ENCODE assay signal across 10 cellular contexts in genomic region chr1:226661271-226661670, GRCh38.
A peak's percentile ranks its signal among the peaks of the same experiment; 100 is the strongest.
DNase-seq lines count a peak whose midpoint lies in the region; ATAC-seq, FAIRE-seq and TF ChIP-seq lines count a peak whose summit lies in the region.
"Had no signal": no experiment of that assay in that cellular context is flagged by ENCODE, and none has a peak within 500 bp of the region (broad histone marks: within the 10 kb centered on the region; RNA-seq: fewer than 3 reads in every experiment).

No MANE protein-coding gene starts in this region.

- H3K9me3 Mint-ChIP-seq in astrocyte (ENCODE audit: unreplicated experiment) (no peaks in the 10 kb centered on the region), mesothelial cell of epicardium (no peaks in the 10 kb centered on the region)

- no peak overlapping the region for H3K9ac ChIP-seq in astrocyte (ENCODE audit: low read length)

- H3K9me3 ChIP-seq in astrocyte (ENCODE audit: insufficient read depth, low read depth, low read length) (no peaks in the 10 kb centered on the region), upper lobe of right lung (no peaks in the 10 kb centered on the region), uterus (no peaks in the 10 kb centered on the region)

- H3K4me3 ChIP-seq in astrocyte (ENCODE audit: insufficient read depth, low read depth, low read length) (no peak overlapping the region), upper lobe of right lung (no peak overlapping the region), uterus (no peak overlapping the region)

- H3K27me3 Mint-ChIP-seq in astrocyte (ENCODE audit: low read depth, unreplicated experiment) (no peaks in the 10 kb centered on the region), mesothelial cell of epicardium (ENCODE audit: low read depth) (no peaks in the 10 kb centered on the region)

- H3K4me1 Mint-ChIP-seq in astrocyte (ENCODE audit: low read depth, unreplicated experiment) (peaks cover 61% of the 10 kb centered on the region), mesothelial cell of epicardium (peaks cover 69% of the 10 kb centered on the region)

- H3K27me3 ChIP-seq in astrocyte (ENCODE audit: insufficient read depth, low read length) (no peaks in the 10 kb centered on the region), upper lobe of right lung (no peaks in the 10 kb centered on the region), uterus (no peaks in the 10 kb centered on the region)

- H3K4me1 ChIP-seq in astrocyte (ENCODE audit: insufficient read depth, low read length) (peaks cover 55% of the 10 kb centered on the region), upper lobe of right lung (peaks cover 91% of the 10 kb centered on the region), uterus (peaks cover 37 to 54% of the 10 kb centered on the region in 2 donors)

- no peaks in the 10 kb centered on the region for H3K36me3 ChIP-seq in astrocyte (ENCODE audit: insufficient read depth, low read length)
- H3K36me3 ChIP-seq in upper lobe of right lung: no peaks in the 10 kb centered on the region
- no peaks in the 10 kb centered on the region for H3K36me3 ChIP-seq in uterus

- no peak overlapping the region for H3K27ac ChIP-seq in astrocyte (ENCODE audit: low read depth, low read length)
- peak overlapping the region; percentile 83 for H3K27ac ChIP-seq in upper lobe of right lung
- H3K27ac ChIP-seq in uterus: no peak overlapping the region

- H3K4me3 Mint-ChIP-seq in astrocyte (ENCODE audit: unreplicated experiment) (no peak overlapping the region), mesothelial cell of epicardium (no peak overlapping the region)

- intact Hi-C loops in Right ventricle myocardium superior (cut with DNase I): no loop called here
- intact Hi-C loops in left ventricle myocardium superior (cut with micrococcal nuclease): no loop called here
- intact Hi-C loops in upper lobe of right lung (cut with DNase I): no loop called here
- intact Hi-C loops in uterus (cut with DNase I; ENCODE audit: low total_unique reads): no loop called here

- TF ChIP-seq POLR2A in uterus (IDR thresholded peaks at IDR 0.05): no peak

- H2AFZ ChIP-seq in astrocyte (ENCODE audit: low read depth, low read length): no peak overlapping the region

- peak overlapping the region; percentile 83 for H3K27ac Mint-ChIP-seq in astrocyte (ENCODE audit: unreplicated experiment)
- H3K27ac Mint-ChIP-seq in mesothelial cell of epicardium: peak overlapping the region; percentile 95

- H3K79me2 ChIP-seq in astrocyte (ENCODE audit: insufficient read depth, low read length): no peaks in the 10 kb centered on the region

- no peak for FAIRE-seq in astrocyte (lab: Jason Lieb, UNC)

- H3K36me3 Mint-ChIP-seq in astrocyte (ENCODE audit: low read depth, unreplicated experiment) (no peaks in the 10 kb centered on the region), mesothelial cell of epicardium (no peaks in the 10 kb centered on the region)

- H3K4me2 ChIP-seq in astrocyte (ENCODE audit: low read length): no peak overlapping the region

- H4K20me1 ChIP-seq in astrocyte (ENCODE audit: insufficient read depth, low read length): no peaks in the 10 kb centered on the region

- ATAC-seq in Right ventricle myocardium superior (ENCODE audit: poor library complexity): no peak
- ATAC-seq in left ventricle myocardium superior: no peak
- no peak for ATAC-seq in upper lobe of right lung
- no peak for ATAC-seq in GM19324 (IDR thresholded peaks at IDR 0.05; ENCODE audit: low FRiP score, unreplicated experiment)

- DNase-seq in Right ventricle myocardium superior (peak; percentile 30), left ventricle myocardium superior (no peak), astrocyte (ENCODE audit: low read depth) (no peak), mesothelial cell of epicardium (ENCODE audit: low spot score in 2 of 2, unreplicated experiment in 2 of 2) (no peak), upper lobe of right lung (no peak), uterus (no peak)
- DNase-seq in effector CD8-positive, alpha-beta T cell (lab: John Stamatoyannopoulos, UW): no peak
- DNase-seq: NCI-H510A; stimulated activated CD4-positive, alpha-beta T cell treated with anti-CD3 and anti-CD28 coated beads, Interleukin-4, amount 100 ng/mL, for 1 hour had no signal

- TF ChIP-seq CTCF in astrocyte (IDR thresholded peaks at IDR 0.05; ENCODE audit: insufficient read depth, low read depth, low read length) (no peak), mesothelial cell of epicardium (IDR thresholded peaks at IDR 0.05; ENCODE audit: unreplicated experiment) (no peak), upper lobe of right lung (IDR thresholded peaks at IDR 0.05) (no peak), uterus (IDR thresholded peaks at IDR 0.05) (no peak)
